24 cellular contexts compared by ENCODE assay signal in genomic region chr11:3133456-3134217, GRCh38. TPM values are rescaled to one million over a fixed set of nuclear protein-coding genes. Genes with fewer than 3 reads are reported as not detected.
A peak's percentile ranks its signal among the peaks of the same experiment; 100 is the strongest.
DNase-seq lines count a peak whose midpoint lies in the region; ATAC-seq, FAIRE-seq and TF ChIP-seq lines count a peak whose summit lies in the region.
"Had no signal": no experiment of that assay in that cellular context is flagged by ENCODE, and none has a peak within 500 bp of the region (broad histone marks: within the 10 kb centered on the region; RNA-seq: fewer than 3 reads in every experiment).

No MANE protein-coding gene starts in this region.

- H3K4me1 Mint-ChIP-seq in dendritic cell treated with granulocyte-macrophage colony-stimulating factor and Interleukin-4, amounts not matched to agents 40 ng/mL and 50 ng/mL, for 4 days (ENCODE audit: low read depth): peaks cover 63% of the 10 kb centered on the region
- H3K4me1 Mint-ChIP-seq: activated CD4-positive, alpha-beta T cell treated with anti-CD3 and anti-CD28 coated beads, Interleukin-2, amount 10 ng/mL, durations not matched to agents 24 days and 14 days had no signal

- peak; percentile 7 for DNase-seq in activated naive CD4-positive, alpha-beta T cell treated with anti-CD3 and anti-CD28 coated beads, Interleukin-2, amount 50 U/mL, for 16 hours
- no peak for DNase-seq in activated naive CD4-positive, alpha-beta T cell treated with Interleukin-2 at 50 U/mL for 16 hours
- DNase-seq in left lung (peak; percentile 34 to 78), transverse colon (peak; percentile 4), COLO668 (lab: John Stamatoyannopoulos, UW; ENCODE audit: unreplicated experiment) (no peak), GM12891 (ENCODE audit: insufficient read length, low spot score) (no peak)
- DNase-seq: activated CD4-positive, alpha-beta T cell treated with anti-CD3 and anti-CD28 coated beads, Interleukin-2, amount 10 ng/mL, durations not matched to agents 24 days and 14 days; activated CD8-positive, alpha-beta memory T cell treated with anti-CD3 and anti-CD28 coated beads, Interleukin-2, amount 50 U/mL, for 4 hours; activated gamma-delta T cell; amygdala; caudate nucleus; IMR-90; MM.1S; NCI-H2029; NK-92 treated with Interleukin-12 subunit alpha and Interleukin-12 subunit beta, amount 100 ng/mL, for 24 hours had no signal

- H3K4me3 Mint-ChIP-seq in dendritic cell treated with granulocyte-macrophage colony-stimulating factor and Interleukin-4, amounts not matched to agents 40 ng/mL and 50 ng/mL, for 4 days: no peak overlapping the region
- H3K4me3 Mint-ChIP-seq: activated CD4-positive, alpha-beta T cell treated with anti-CD3 and anti-CD28 coated beads, Interleukin-2, amount 10 ng/mL, durations not matched to agents 24 days and 14 days had no signal

- no peaks in the 10 kb centered on the region for H3K9me3 ChIP-seq in left lung
- no peaks in the 10 kb centered on the region for H3K9me3 ChIP-seq in transverse colon
- H3K9me3 ChIP-seq: A549, gastroesophageal sphincter had no signal

- intact Hi-C loops in dendritic cell treated with granulocyte-macrophage colony-stimulating factor and Interleukin-4, amounts not matched to agents 40 ng/mL and 50 ng/mL, for 4 days (cut with micrococcal nuclease): no loop called here
- intact Hi-C loops in left lung (cut with DNase I) (no loop called here), transverse colon (cut with DNase I; ENCODE audit: low total_unique reads) (no loop called here)

- no peak for TF ChIP-seq POLR2A in transverse colon (IDR thresholded peaks at IDR 0.05)
- TF ChIP-seq POLR2A in GM12891 (IDR thresholded peaks at IDR 0.05; ENCODE audit: low read depth, low read length): no peak

- no peak overlapping the region for H3K4me3 ChIP-seq in left lung
- H3K4me3 ChIP-seq in transverse colon: no peak overlapping the region
- H3K4me3 ChIP-seq: A549, gastroesophageal sphincter had no signal

- H3K27me3 Mint-ChIP-seq in dendritic cell treated with granulocyte-macrophage colony-stimulating factor and Interleukin-4, amounts not matched to agents 40 ng/mL and 50 ng/mL, for 4 days: no peaks in the 10 kb centered on the region
- H3K27me3 Mint-ChIP-seq: activated CD4-positive, alpha-beta T cell treated with anti-CD3 and anti-CD28 coated beads, Interleukin-2, amount 10 ng/mL, durations not matched to agents 24 days and 14 days had no signal

- no peak for ATAC-seq in left lung
- ATAC-seq in HG03159 (IDR thresholded peaks at IDR 0.05; ENCODE audit: unreplicated experiment): no peak
- ATAC-seq: A549, esophagus mucosa, gastroesophageal sphincter had no signal

- no peaks in the 10 kb centered on the region for H3K9me3 Mint-ChIP-seq in dendritic cell treated with granulocyte-macrophage colony-stimulating factor and Interleukin-4, amounts not matched to agents 40 ng/mL and 50 ng/mL, for 4 days
- H3K9me3 Mint-ChIP-seq: activated CD4-positive, alpha-beta T cell treated with anti-CD3 and anti-CD28 coated beads, Interleukin-2, amount 10 ng/mL, durations not matched to agents 24 days and 14 days had no signal

- H3K27ac ChIP-seq in left lung (no peak overlapping the region), transverse colon (no peak overlapping the region)
- H3K27ac ChIP-seq: A549, C4-2B had no signal

- peaks cover 0 to 4% of the 10 kb centered on the region in 2 donors for H3K36me3 ChIP-seq in left lung
- no peaks in the 10 kb centered on the region for H3K36me3 ChIP-seq in transverse colon

- H3K27ac Mint-ChIP-seq in dendritic cell treated with granulocyte-macrophage colony-stimulating factor and Interleukin-4, amounts not matched to agents 40 ng/mL and 50 ng/mL, for 4 days: peak overlapping the region; percentile 35
- H3K27ac Mint-ChIP-seq: activated CD4-positive, alpha-beta T cell treated with anti-CD3 and anti-CD28 coated beads, Interleukin-2, amount 10 ng/mL, durations not matched to agents 24 days and 14 days had no signal

- FAIRE-seq in GM12891 (lab: Jason Lieb, UNC): no peak
- FAIRE-seq: A549, G401.6, TTC549, urothelium cell line had no signal

- peaks cover 0 to 48% of the 10 kb centered on the region in 2 donors for H3K4me1 ChIP-seq in left lung
- H3K4me1 ChIP-seq in transverse colon: peaks cover 4 to 25% (median 7%) of the 10 kb centered on the region in 4 donors
- H3K4me1 ChIP-seq: A549 had no signal

- 82% methylated on average over 15 of the region's 15 CpGs; no CpG with 5 or more reads in 1 of the 2 donors for WGBS in transverse colon (ENCODE audit: low coverage in 1 of 2), 2 donors

- no peaks in the 10 kb centered on the region for H3K27me3 ChIP-seq in left lung
- no peaks in the 10 kb centered on the region for H3K27me3 ChIP-seq in transverse colon
- H3K27me3 ChIP-seq: gastroesophageal sphincter had no signal

- no peak for TF ChIP-seq EP300 in transverse colon (IDR thresholded peaks at IDR 0.05; ENCODE audit: low read depth)

- H3K36me3 Mint-ChIP-seq in dendritic cell treated with granulocyte-macrophage colony-stimulating factor and Interleukin-4, amounts not matched to agents 40 ng/mL and 50 ng/mL, for 4 days (ENCODE audit: low read depth): peaks cover 16% of the 10 kb centered on the region

- no peak for TF ChIP-seq CTCF in left lung (IDR thresholded peaks at IDR 0.05)
- TF ChIP-seq CTCF in transverse colon (IDR thresholded peaks at IDR 0.05): no peak

- in situ Hi-C loops in transverse colon (cut with MboI; ENCODE audit: low pct_ligation_motif_present in 1 of 4, low pct_unique_long_range_greater_than_20kb in 1 of 4, low sequenced_read_pairs in 3 of 4): no loop called here

TF ChIP-seq in GM12891, 5 proteins besides CTCF, POLR2A, EP300 and RAD21:
- TF ChIP-seq SPI1 (IDR thresholded peaks at IDR 0.05; ENCODE audit: low read depth, low read length): no peak
- no peak for TF ChIP-seq TAF1 (IDR thresholded peaks at IDR 0.05; ENCODE audit: low read depth, low read length)
- no peak for TF ChIP-seq POU2F2 (IDR thresholded peaks at IDR 0.05; ENCODE audit: low read depth, low read length)
- TF ChIP-seq POLR2AphosphoS5 (IDR thresholded peaks at IDR 0.05; ENCODE audit: low read depth, low read length): no peak
- no peak for TF ChIP-seq PAX5 (IDR thresholded peaks at IDR 0.05; ENCODE audit: insufficient read depth, low read length, severe bottlenecking)
TF ChIP-seq in GM12891: peak in this region for 0.

RNA-seq across cellular contexts. Expression of gene OSBPL5, which starts 31.5 kb away (rescaled TPM):
- total RNA-seq in left lung: 10 to 100 TPM; 34.5 to 39.6 TPM
- 100 to 1,000 TPM in 2 of 4 donors, 10 to 100 TPM in 2; 37.3 to 211 (median 105) TPM for total RNA-seq in transverse colon
- not detected for polyA plus RNA-seq in GM12891 (2012; ENCODE audit: low read depth, missing spikeins)

Comparison
In these comparisons a context has a peak if more than half of its experiments do, and no peak if none do; other contexts are left out.
1. DNase-seq: peak in activated naive CD4-positive, alpha-beta T cell treated with anti-CD3 and anti-CD28 coated beads, Interleukin-2, amount 50 U/mL, for 16 hours (single experiment), left lung (2 of 2) and transverse colon (single experiment); none in activated naive CD4-positive, alpha-beta T cell treated with Interleukin-2 at 50 U/mL for 16 hours (single experiment), COLO668 (single experiment) and GM12891 (single experiment).